Comparison of ENCODE assay signal across 8 cellular contexts in the genomic region with DNA sequence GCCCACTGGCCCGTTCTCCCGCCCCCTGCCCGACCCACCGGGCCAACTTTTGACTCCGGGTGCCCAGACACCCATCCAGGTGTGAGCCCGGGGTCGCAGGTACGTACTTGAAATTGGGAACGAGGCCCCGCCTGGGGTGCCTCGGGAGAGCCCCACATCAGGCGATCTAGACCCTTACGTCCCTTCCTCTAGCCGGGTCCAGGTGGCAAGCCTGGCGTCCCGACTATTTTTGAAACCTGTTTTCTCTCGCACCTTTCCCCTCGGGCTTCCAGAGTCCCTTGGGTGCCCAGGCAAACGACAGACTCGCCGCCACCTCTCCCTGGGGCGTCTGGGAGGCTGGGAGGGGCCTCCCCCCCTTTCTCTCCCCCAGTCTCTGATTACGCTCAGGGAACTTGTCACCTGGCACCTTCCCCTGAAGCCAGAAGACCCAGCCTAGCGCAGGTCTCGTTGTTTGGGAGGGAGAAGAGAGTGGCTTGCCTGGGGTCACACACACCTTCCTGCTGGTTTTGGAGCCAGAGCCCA. TPM values are rescaled to one million over a fixed set of nuclear protein-coding genes. Genes with fewer than 3 reads are reported as not detected.
DNase-seq lines count a peak whose midpoint lies in the region; FAIRE-seq and TF ChIP-seq lines count a peak whose summit lies in the region.

No MANE protein-coding gene starts in this region.

- FAIRE-seq in bronchial epithelial cell (lab: Jason Lieb, UNC), result no peak

- no peaks in the 10 kb centered on the region for H3F3A ChIP-seq in Loucy (ENCODE audit: low read depth)

- H3K4me2 ChIP-seq in Loucy (ENCODE audit: low read depth, low read length, poor library complexity, severe bottlenecking) (peak overlapping the region; percentile 42), Karpas-422 (ENCODE audit: low read depth, low read length, poor library complexity, severe bottlenecking) (no peak overlapping the region)

- DNase-seq in BE2C (no peak), bronchial epithelial cell (ENCODE audit: low read depth) (no peak), NCI-H226 (no peak), Karpas-422 (no peak), cortex of kidney (lab: John Stamatoyannopoulos, UW) (no peak)
- DNase-seq in central memory CD4-positive, alpha-beta T cell, result no peak

- H3K4me1 ChIP-seq in BE2C (no peaks in the 10 kb centered on the region), Loucy (ENCODE audit: insufficient read depth, low read length, poor library complexity, severe bottlenecking) (peaks cover 1% of the 10 kb centered on the region), muscle layer of colon (ENCODE audit: insufficient read depth, low read length) (peaks cover 17% of the 10 kb centered on the region), Karpas-422 (ENCODE audit: low read length) (peaks cover 9% of the 10 kb centered on the region)

- H3K9me3 ChIP-seq in BE2C, result no peaks in the 10 kb centered on the region
- H3K9me3 ChIP-seq in Loucy (ENCODE audit: insufficient read depth, low read depth, low read length), result no peaks in the 10 kb centered on the region
- no peaks in the 10 kb centered on the region for H3K9me3 ChIP-seq in muscle layer of colon (ENCODE audit: low read length)
- no peaks in the 10 kb centered on the region for H3K9me3 ChIP-seq in Karpas-422 (ENCODE audit: low read length)

- H2AFZ ChIP-seq in Loucy (ENCODE audit: low read length) (no peak overlapping the region; the same call in 1 of the 2 replicates), Karpas-422 (ENCODE audit: low read length) (no peak overlapping the region)

- H3K9ac ChIP-seq in Loucy (ENCODE audit: low read depth, low read length, poor library complexity, severe bottlenecking) (no peak overlapping the region), muscle layer of colon (ENCODE audit: low read length) (peak overlapping the region; percentile 50), Karpas-422 (ENCODE audit: low read length) (no peak overlapping the region)

- no peaks in the 10 kb centered on the region for H4K20me1 ChIP-seq in Loucy (ENCODE audit: insufficient read depth, low read length, poor library complexity, severe bottlenecking)
- H4K20me1 ChIP-seq in Karpas-422 (ENCODE audit: insufficient read depth, low read depth, low read length), result 0 out of 2 replicates have a peak, but pooled peaks cover 4% of the 10 kb centered on the region

- H3K4me3 ChIP-seq in BE2C (ENCODE audit: low read depth, low read length), result peak overlapping the region; percentile 51
- peak overlapping the region; percentile 69 for H3K4me3 ChIP-seq in Loucy (ENCODE audit: low read length, poor library complexity, severe bottlenecking)
- H3K4me3 ChIP-seq in bronchial epithelial cell (ENCODE audit: low read depth, low read length), result peak overlapping the region; percentile 87
- peak overlapping the region; percentile 54 to 83 for H3K4me3 ChIP-seq in muscle layer of colon (ENCODE audit: low read depth in 1 of 2, low read length in 2 of 2)
- no peak overlapping the region for H3K4me3 ChIP-seq in Karpas-422 (ENCODE audit: low read length)

- no peak for TF ChIP-seq CTCF in BE2C (IDR thresholded peaks at IDR 0.05; ENCODE audit: low read depth, low read length)
- no peak for TF ChIP-seq CTCF in Loucy (conservative IDR thresholded peaks at IDR 0.05; ENCODE audit: low read length)
- no peak for TF ChIP-seq CTCF in bronchial epithelial cell (IDR thresholded peaks at IDR 0.05; ENCODE audit: insufficient read depth, low read length, severe bottlenecking)

- H3K79me2 ChIP-seq in Loucy (ENCODE audit: insufficient read depth, low read length), result no peaks in the 10 kb centered on the region
- H3K79me2 ChIP-seq in Karpas-422 (ENCODE audit: low read length), result no peaks in the 10 kb centered on the region

- no peaks in the 10 kb centered on the region for H3K27me3 ChIP-seq in BE2C
- no peaks in the 10 kb centered on the region for H3K27me3 ChIP-seq in Loucy (ENCODE audit: insufficient read depth, low read length, poor library complexity, severe bottlenecking)
- no peaks in the 10 kb centered on the region for H3K27me3 ChIP-seq in bronchial epithelial cell (ENCODE audit: control insufficient read depth, insufficient read depth, low read length)
- no peaks in the 10 kb centered on the region for H3K27me3 ChIP-seq in muscle layer of colon (ENCODE audit: control insufficient read depth in 1 of 2, insufficient read depth in 2 of 2, low read length in 2 of 2)
- H3K27me3 ChIP-seq in Karpas-422 (ENCODE audit: low read length), result no peaks in the 10 kb centered on the region

- peak overlapping the region; percentile 75 for H3K27ac ChIP-seq in muscle layer of colon (ENCODE audit: low read depth, low read length)
- H3K27ac ChIP-seq in Karpas-422 (ENCODE audit: low read length), result no peak overlapping the region

- H3K9me2 ChIP-seq in Loucy (replicated peaks; ENCODE audit: low read depth, low read length) (no peaks in the 10 kb centered on the region), Karpas-422 (replicated peaks; ENCODE audit: insufficient read depth, low read length) (no peaks in the 10 kb centered on the region)

- H3K36me3 ChIP-seq in BE2C (no peaks in the 10 kb centered on the region), Loucy (ENCODE audit: insufficient read depth, low read length) (no peaks in the 10 kb centered on the region), bronchial epithelial cell (ENCODE audit: control insufficient read depth, insufficient read depth, low read length) (peaks cover 2% of the 10 kb centered on the region), muscle layer of colon (ENCODE audit: insufficient read depth, low read length) (no peaks in the 10 kb centered on the region), Karpas-422 (ENCODE audit: insufficient read depth, low read length) (no peaks in the 10 kb centered on the region)

RNA-seq across cellular contexts. Expression of a gene that starts 0.9 kb away (rescaled TPM):
- polyA plus RNA-seq in BE2C (2012; ENCODE audit: insufficient read depth, insufficient read length, low read depth), result 2.6 TPM
- total RNA-seq in bronchial epithelial cell, result 17.1 and 17.3 TPM in 2 replicates
- total RNA-seq in Karpas-422 (2014; rRNA removed; shearing (Covaris generic); ENCODE audit: low replicate concordance), result not detected in 2 replicates

Comparison
In these comparisons a context has a peak if more than half of its experiments do, and no peak if none do; other contexts are left out.
1. RNA of a gene that starts 0.9 kb away (total RNA-seq): 17.1 to 17.3 TPM in bronchial epithelial cell; not detected in Karpas-422; every median in the first group is over 10 times any median in the second.